Comparison of ENCODE assay signal across 9 cellular contexts in genomic region chr1:112395832-112396667, GRCh38. TPM values are rescaled to one million over a fixed set of nuclear protein-coding genes. Genes with fewer than 3 reads are reported as not detected.
DNase-seq lines count a peak whose midpoint lies in the region; ATAC-seq, FAIRE-seq and TF ChIP-seq lines count a peak whose summit lies in the region.
"Had no signal": no experiment of that assay in that cellular context is flagged by ENCODE, and none has a peak within 500 bp of the region (broad histone marks: within the 10 kb centered on the region; RNA-seq: fewer than 3 reads in every experiment).

Gene CTTNBP2NL (plus strand): TSS chr1:112396214. CDS start chr1:112416166, 19,952 bp downstream.

- peak within 1 kb of the TSS; percentile 75 for H3K9ac ChIP-seq in HepG2 (ENCODE audit: insufficient read depth, low read depth, low read length)

- no peaks in the 10 kb centered on the region for H3K36me3 ChIP-seq in HepG2 (replicated peaks in 1 of 2; ENCODE audit: control insufficient read depth in 1 of 2, insufficient read depth in 2 of 2, low read length in 2 of 2)

- peak; percentile 58 to 86 for TF ChIP-seq POLR2A in HepG2 (IDR thresholded peaks at IDR 0.05; ENCODE audit: insufficient read depth in 1 of 2, low read depth in 2 of 2, low read length in 2 of 2)

- H3K9me3 ChIP-seq in HepG2 (ENCODE audit: low read length): no peaks in the 10 kb centered on the region

- no peaks in the 10 kb centered on the region; a peak in 1 of 5 replicates for H3K27me3 ChIP-seq in HepG2 (ENCODE audit: control insufficient read depth in 1 of 2, insufficient read depth in 2 of 2, low read length in 2 of 2)

- FAIRE-seq in GM19239 (lab: Jason Lieb, UNC) (peak; percentile 54), HepG2 (lab: Jason Lieb, UNC) (peak; percentile 59)
- FAIRE-seq: colon had no signal

- TSS peak; percentile 64 for BruUV-seq in HepG2 (replicated peaks; lab: Mats Ljungman, UMichigan)

- H3K4me3 ChIP-seq in HepG2 (replicated peaks in 1 of 3; ENCODE audit: insufficient read depth in 1 of 3, low read depth in 2 of 3, low read length in 3 of 3): peak within 1 kb of the TSS; percentile 87 to 99 (median 92)

- TF ChIP-seq CTCF in HepG2 (CRISPR knock-in tag; IDR thresholded peaks at IDR 0.05): 0 out of 2 replicates have a peak, but pooled peaks have one; percentile 5

- H3K27ac ChIP-seq in HepG2 (ENCODE audit: extremely low read length, insufficient read depth, low read length): peak within 1 kb of the TSS; percentile 56

- TF ChIP-seq EP300 in HepG2 (IDR thresholded peaks at IDR 0.05; ENCODE audit: low read depth in 2 of 2, low read length in 2 of 2) (no peak), HepG2 (CRISPR knock-in tag; IDR thresholded peaks at IDR 0.05; ENCODE audit: borderline replicate concordance) (no peak)

- DNase-seq in Ammon's horn (ENCODE audit: low spot score) (peak; percentile 97), GM19239 (ENCODE audit: insufficient read length, low spot score) (peak; percentile 67), NCI-H524 (lab: John Stamatoyannopoulos, UW) (peak; percentile 96 to 97), dermis blood vessel endothelial cell (peak; percentile 97), HepG2 (ENCODE audit: low spot score) (peak; percentile 93)
- DNase-seq in activated CD4-positive, alpha-beta T cell treated with anti-CD3 and anti-CD28 coated beads, Interleukin-2, amount 50 U/mL, for 24 hours (ENCODE audit: low read depth in 1 of 2, low spot score in 1 of 2): peak; percentile 55 to 69
- DNase-seq in stimulated activated CD4-positive, alpha-beta T cell treated with anti-CD3 and anti-CD28 coated beads, Interleukin-2, amount 100 ng/mL, for 48 hours: peak; percentile 73 to 79

- H3K79me2 ChIP-seq in HepG2 (ENCODE audit: insufficient read depth, low read length): peaks cover 28% of the 10 kb centered on the region

- CTCF ChIA-PET in HepG2 (lab: Yijun Ruan, JAX; ENCODE audit: low intra/inter-chr PET ratio, low total read pairs): interaction anchor here (0.8 kb wide), 1 partner anchor 70 kb away, joined by 3 read pairs; no protein-coding TSS in a partner anchor

- no peaks in the 10 kb centered on the region for H4K20me1 ChIP-seq in HepG2 (ENCODE audit: insufficient read depth, low read length)

- TF ChIP-seq RAD21 in HepG2 (CRISPR knock-in tag; IDR thresholded peaks at IDR 0.05): no peak

- intact Hi-C loops in HepG2 (cut with micrococcal nuclease; ENCODE audit: unreplicated experiment): loop anchor here (2.0 kb wide), 1 partner anchor 311 kb away; the partner anchor contains the start of gene RHOC

- WGBS in HepG2 (ENCODE audit: low lambda C conversion rate): under 1% methylated on average over 17 of the region's 53 CpGs

- POLR2A ChIA-PET in HepG2 (lab: Yijun Ruan, JAX): interaction anchor here (0.9 to 1.8 kb wide), 3 partner anchors 66 to 309 kb away, joined by 3 to 8 read pairs (median 5); no protein-coding TSS in a partner anchor

- peak within 1 kb of the TSS; percentile 85 for H3K4me2 ChIP-seq in HepG2 (ENCODE audit: low read depth, low read length)

- ATAC-seq in HG03442 (IDR thresholded peaks at IDR 0.05; ENCODE audit: unreplicated experiment) (peak; percentile 77), HepG2 (peak; percentile 97)

- peaks cover 43% of the 10 kb centered on the region for H3K4me1 ChIP-seq in HepG2 (ENCODE audit: insufficient read depth, low read length)

- in situ Hi-C loops in HepG2 (cut with HindIII; ENCODE audit: extremely low pct_ligation_motif_present, low pct_unique_long_range_greater_than_20kb): loop anchor here (5.0 kb wide), 1 partner anchor 66 kb away; no protein-coding TSS in a partner anchor

- H2AFZ ChIP-seq in HepG2 (ENCODE audit: low read length): peak within 1 kb of the TSS; percentile 10

TF ChIP-seq in HepG2, 621 proteins besides CTCF, POLR2A, EP300 and RAD21 (continues in another document):
- peak; percentile 41; the same call in 1 of the 2 replicates for TF ChIP-seq ZNF556 (CRISPR knock-in tag; IDR thresholded peaks at IDR 0.05; ENCODE audit: borderline replicate concordance)
- peak; percentile 80; the same call in 1 of the 2 replicates for TF ChIP-seq GATA4 (IDR thresholded peaks at IDR 0.05; ENCODE audit: borderline replicate concordance, low read depth)
- TF ChIP-seq FOXP1 (IDR thresholded peaks at IDR 0.05): no peak
- TF ChIP-seq FOXP1 (CRISPR knock-in tag; IDR thresholded peaks at IDR 0.05): no peak
- peak; percentile 80 for TF ChIP-seq KMT2B (CRISPR knock-in tag; IDR thresholded peaks at IDR 0.05)
- 0 out of 2 replicates have a peak, but pooled peaks have one; percentile 43 for TF ChIP-seq ELK4 (CRISPR knock-in tag; IDR thresholded peaks at IDR 0.05; ENCODE audit: borderline replicate concordance)
- peak; percentile 69 for TF ChIP-seq ZNF263 (CRISPR knock-in tag; IDR thresholded peaks at IDR 0.05)
- TF ChIP-seq KMT2A (CRISPR knock-in tag; IDR thresholded peaks at IDR 0.05): 0 out of 2 replicates have a peak, but pooled peaks have one; percentile 19
- peak; percentile 72 for TF ChIP-seq SAP130 (CRISPR knock-in tag; IDR thresholded peaks at IDR 0.05; ENCODE audit: low read depth)
- peak; percentile 55; the same call in 1 of the 2 replicates for TF ChIP-seq ZNF501 (CRISPR knock-in tag; IDR thresholded peaks at IDR 0.05)
- TF ChIP-seq PITX1 (CRISPR knock-in tag; IDR thresholded peaks at IDR 0.05): peak; percentile 59; the same call in 1 of the 2 replicates
- TF ChIP-seq DRAP1 (CRISPR knock-in tag; IDR thresholded peaks at IDR 0.05): peak; percentile 60; the same call in 1 of the 2 replicates
- TF ChIP-seq RBFOX2 (IDR thresholded peaks at IDR 0.05; ENCODE audit: low read depth, low read length): peak; percentile 75
- 0 out of 2 replicates have a peak, but pooled peaks have one; percentile 45 for TF ChIP-seq ZNF160 (CRISPR knock-in tag; IDR thresholded peaks at IDR 0.05)
- no peak for TF ChIP-seq ZNF761 (CRISPR knock-in tag; conservative IDR thresholded peaks at IDR 0.05)
- TF ChIP-seq SP4 (CRISPR knock-in tag; IDR thresholded peaks at IDR 0.05): peak; percentile 68; the same call in 1 of the 2 replicates
- 0 out of 2 replicates have a peak, but pooled peaks have one; percentile 64 for TF ChIP-seq BRCA1 (CRISPR knock-in tag; IDR thresholded peaks at IDR 0.05)
- no peak for TF ChIP-seq ZNF878 (CRISPR knock-in tag; IDR thresholded peaks at IDR 0.05)
- TF ChIP-seq ZFX (CRISPR knock-in tag; IDR thresholded peaks at IDR 0.05; ENCODE audit: low read depth): peak; percentile 31; the same call in 1 of the 2 replicates

RNA-seq across cellular contexts. Expression of gene CTTNBP2NL, which starts in this region (rescaled TPM):
- total RNA-seq in dermis blood vessel endothelial cell: 23.8 and 28.0 TPM in 2 replicates
- 4.1 and 6.1 TPM in 2 replicates for total RNA-seq in HepG2 (2016; rRNA removed; fragmentation: Illumina TruSeq; extraction: Trizol)
- total RNA-seq in HepG2 (2016; cell fraction: cytosol; rRNA removed; fragmentation: Illumina TruSeq; extraction: Trizol; ENCODE audit: low read depth): 0.79 and 1.0 TPM in 2 replicates
- total RNA-seq in HepG2 (2016; cell fraction: insoluble cytoplasmic fraction; rRNA removed; fragmentation: Illumina TruSeq; extraction: Trizol): 3.9 and 7.0 TPM in 2 replicates
- total RNA-seq in HepG2 (2016; cell fraction: membrane; rRNA removed; fragmentation: Illumina TruSeq; extraction: Trizol): 2.7 and 3.0 TPM in 2 replicates
- total RNA-seq in HepG2 (2016; cell fraction: nucleus; rRNA removed; fragmentation: Illumina TruSeq; extraction: Trizol): 3.4 and 3.8 TPM in 2 replicates
- polyA plus RNA-seq in HepG2 (2011; rRNA removed): 2.1 and 3.0 TPM in 2 replicates
- polyA plus RNA-seq in HepG2 (2011; cell fraction: cytosol; rRNA removed): 1.1 and 2.2 TPM in 2 replicates
- 3.2 and 3.8 TPM in 2 replicates for polyA plus RNA-seq in HepG2 (2011; cell fraction: nucleus; rRNA removed)
- polyA plus RNA-seq in HepG2 (2012): 3.3 and 3.8 TPM in 2 replicates
- 0.33 and 0.38 TPM in 2 replicates for polyA plus RNA-seq in HepG2 (2016; cell fraction: cytosol; fragmentation: Illumina TruSeq; extraction: Trizol; ENCODE audit: low read depth)
- 4.1 and 4.2 TPM in 2 replicates for polyA plus RNA-seq in HepG2 (2016; cell fraction: insoluble cytoplasmic fraction; fragmentation: Illumina TruSeq; extraction: Trizol; ENCODE audit: low read depth)
- polyA plus RNA-seq in HepG2 (2016; cell fraction: membrane; fragmentation: Illumina TruSeq; extraction: Trizol; ENCODE audit: low read depth): 0.71 and 0.99 TPM in 2 replicates
- polyA plus RNA-seq in HepG2 (2016; cell fraction: nucleus; fragmentation: Illumina TruSeq; extraction: Trizol; ENCODE audit: insufficient read depth, low read depth): 2.9 and 4.9 TPM in 2 replicates
- polyA minus RNA-seq in HepG2 (2011; rRNA and poly(A)+ RNA removed; ENCODE audit: low replicate concordance): 6.0 and 23.5 TPM in 2 replicates
- 2.5 and 3.6 TPM in 2 replicates for polyA minus RNA-seq in HepG2 (2011; cell fraction: cytosol; rRNA and poly(A)+ RNA removed)
- 17.0 and 19.6 TPM in 2 replicates for polyA minus RNA-seq in HepG2 (2011; cell fraction: nucleus; rRNA and poly(A)+ RNA removed)

Comparison
In these comparisons a context has a peak if more than half of its experiments do, and no peak if none do; other contexts are left out.
1. Peak in every context shown above with its lines: DNase-seq, ATAC-seq, H3K4me3 ChIP-seq and H3K27ac ChIP-seq.